Comparison of ENCODE assay signal across 23 cellular contexts in the genomic region with DNA sequence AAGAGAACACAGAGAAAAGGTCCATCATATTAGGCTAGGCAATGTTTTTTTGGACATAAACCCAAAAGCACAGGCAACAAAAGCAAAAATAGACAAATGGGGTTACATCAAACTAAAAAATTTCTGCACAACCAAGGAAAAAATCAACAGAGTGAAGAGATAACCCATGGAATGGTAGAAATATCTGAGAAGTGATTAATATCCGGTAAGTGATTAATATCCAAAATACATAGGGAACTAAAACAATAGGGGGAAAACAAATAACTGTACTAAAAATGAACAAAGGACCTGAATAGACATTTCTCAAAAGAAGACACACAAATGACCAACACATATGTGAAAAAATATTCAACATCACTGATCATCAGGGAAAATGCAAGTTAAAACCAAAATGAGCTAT. TPM values are rescaled to one million over a fixed set of nuclear protein-coding genes. Genes with fewer than 3 reads are reported as not detected.
"Had no signal": no experiment of that assay in that cellular context is flagged by ENCODE, and none has a peak within 500 bp of the region (broad histone marks: within the 10 kb centered on the region; RNA-seq: fewer than 3 reads in every experiment).

No MANE protein-coding gene starts in this region.

- H3K9me3 Mint-ChIP-seq: stimulated activated naive B cell treated with anti-CD40 and anti-IgM and Interleukin-4, amounts not matched to agents 10 μg/mL and 1 μg/mL and 100 μg/mL, for 72 hours had no signal

- H3K4me3 ChIP-seq: hepatocyte, left ventricle myocardium inferior, ovary, skin epidermis, stomach, testis, thyroid gland, transverse colon, upper lobe of right lung had no signal

- H3K27me3 ChIP-seq: ovary, testis, thyroid gland, upper lobe of right lung had no signal

- H3K36me3 Mint-ChIP-seq: naive thymus-derived CD8-positive, alpha-beta T cell; stimulated activated naive B cell treated with anti-CD40 and anti-IgM and Interleukin-4, amounts not matched to agents 10 μg/mL and 1 μg/mL and 100 μg/mL, for 72 hours had no signal

- H3K27ac Mint-ChIP-seq: progenitor cell of endocrine pancreas; stimulated activated naive B cell treated with anti-CD40 and anti-IgM and Interleukin-4, amounts not matched to agents 10 μg/mL and 1 μg/mL and 100 μg/mL, for 72 hours had no signal

- H3K36me3 ChIP-seq: left ventricle myocardium inferior, ovary, stomach, thyroid gland, transverse colon, upper lobe of right lung had no signal

- ATAC-seq: right cardiac atrium; sciatic nerve; stimulated activated naive B cell treated with anti-CD40 and anti-IgM and Interleukin-4, amounts not matched to agents 10 μg/mL and 1 μg/mL and 100 μg/mL, for 72 hours; stimulated activated naive CD8-positive, alpha-beta T cell treated with anti-CD3 and anti-CD28 coated beads, Interleukin-15, Interleukin-2, amounts not matched to agents 100 U/mL and 50 U/mL, for 24 hours had no signal

- H3K4me1 ChIP-seq: testis had no signal

- DNase-seq: islet precursor cell; left ventricle myocardium inferior; mammary epithelial cell; mesenchymal stem cell; naive thymus-derived CD8-positive, alpha-beta T cell; ovary; retina; right cardiac atrium; stimulated activated CD4-positive, alpha-beta T cell treated with anti-CD3 and anti-CD28 coated beads, Interleukin-12 subunit alpha, Interleukin-12 subunit beta, amount 100 ng/mL, for 4 hours; stimulated activated CD4-positive, alpha-beta T cell treated with anti-CD3 and anti-CD28 coated beads, Interleukin-15, amount 100 ng/mL, for 24 hours; stimulated activated CD4-positive, alpha-beta T cell treated with anti-CD3 and anti-CD28 coated beads, Interleukin-2, amount 100 ng/mL, for 24 hours; stimulated activated CD4-positive, alpha-beta T cell treated with anti-CD3 and anti-CD28 coated beads, Interleukin-4, amount 100 ng/mL, for 1 hour; stimulated activated naive B cell treated with anti-CD40 and anti-IgM and Interleukin-4, amounts not matched to agents 10 μg/mL and 1 μg/mL and 100 μg/mL, for 72 hours; stimulated activated naive CD8-positive, alpha-beta T cell treated with anti-CD3 and anti-CD28 coated beads, Interleukin-15, Interleukin-2, amounts not matched to agents 100 U/mL and 50 U/mL, for 24 hours; stomach; testis; thyroid gland; transverse colon; upper lobe of right lung had no signal

- H3K4me3 Mint-ChIP-seq: stimulated activated naive B cell treated with anti-CD40 and anti-IgM and Interleukin-4, amounts not matched to agents 10 μg/mL and 1 μg/mL and 100 μg/mL, for 72 hours had no signal

- H3K9me3 ChIP-seq: left ventricle myocardium inferior, ovary, stomach, testis, thyroid gland, transverse colon, upper lobe of right lung had no signal

- H3K27ac ChIP-seq: hepatocyte, left ventricle myocardium inferior, ovary, skin epidermis, testis, thyroid gland, upper lobe of right lung had no signal

RNA-seq across cellular contexts. Expression of a gene that starts 4.3 kb away (rescaled TPM):
- total RNA-seq: left ventricle myocardium inferior had no signal
